Comparison of ENCODE assay signal across 10 cellular contexts in the genomic region with DNA sequence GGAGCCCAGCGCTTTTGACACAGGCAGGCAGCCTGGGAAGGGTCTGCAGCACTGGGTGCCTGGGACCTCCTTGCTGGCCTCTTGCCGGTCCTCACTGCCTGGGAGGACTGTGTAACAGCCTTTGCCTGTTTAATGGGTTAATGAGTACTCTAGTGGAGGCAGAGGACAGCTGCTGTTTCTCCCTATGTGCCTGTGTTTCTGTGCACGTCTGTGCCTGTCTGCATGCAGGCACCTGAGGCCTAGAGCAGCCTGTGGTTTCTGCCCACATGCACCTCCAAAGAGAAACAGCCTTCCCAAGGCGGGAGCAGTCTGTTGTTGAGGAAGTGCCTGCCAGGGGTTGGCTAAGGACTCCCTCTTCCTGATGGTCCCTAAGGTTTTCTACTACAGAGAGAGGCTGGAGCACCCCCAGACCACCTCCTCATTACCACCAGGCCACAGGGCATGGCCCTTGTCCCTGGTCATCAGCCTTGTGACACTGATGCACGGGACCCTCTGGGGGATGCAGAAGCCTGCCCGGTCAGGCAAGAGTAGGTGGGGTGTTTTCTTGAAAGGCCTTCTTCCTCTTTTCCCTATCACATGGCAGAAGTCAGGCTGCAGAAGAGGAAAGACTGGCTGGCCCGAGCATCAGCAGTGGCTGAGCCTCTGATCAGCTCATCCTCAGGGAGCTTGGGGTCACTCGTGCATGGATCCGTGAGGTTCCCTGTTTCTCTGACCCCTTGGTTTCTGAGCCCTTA. TPM values are rescaled to one million over a fixed set of nuclear protein-coding genes. Genes with fewer than 3 reads are reported as not detected.
DNase-seq lines count a peak whose midpoint lies in the region; ATAC-seq, FAIRE-seq and TF ChIP-seq lines count a peak whose summit lies in the region.
"Had no signal": no experiment of that assay in that cellular context is flagged by ENCODE, and none has a peak within 500 bp of the region (broad histone marks: within the 10 kb centered on the region; RNA-seq: fewer than 3 reads in every experiment).

No MANE protein-coding gene starts in this region.

- H3K4me3 ChIP-seq in NB4 (ENCODE audit: low read depth, low read length) (no peak overlapping the region), GM12878 (no peak overlapping the region), skeletal muscle tissue (ENCODE audit: low read length in 3 of 3) (no peak overlapping the region), H7 (ENCODE audit: insufficient read depth, low read depth, low read length) (no peak overlapping the region)

- in situ Hi-C loops in GM12878 (cut with MboI): no loop called here

- H3K9me3 ChIP-seq in GM12878 (replicated peaks; ENCODE audit: control insufficient read depth, insufficient read depth, low read length) (no peaks in the 10 kb centered on the region), skeletal muscle tissue (ENCODE audit: control insufficient read depth in 3 of 3, low read length in 3 of 3) (no peaks in the 10 kb centered on the region)

- no peaks in the 10 kb centered on the region for H4K20me1 ChIP-seq in GM12878 (ENCODE audit: control insufficient read depth, insufficient read depth)

- TF ChIP-seq EP300 in GM12878 (IDR thresholded peaks at IDR 0.05; ENCODE audit: borderline replicate concordance in 1 of 2, control insufficient read depth in 1 of 2, low read depth in 2 of 2, low read length in 2 of 2): no peak

- H3K27me3 ChIP-seq in GM12878 (replicated peaks in 1 of 2; ENCODE audit: control insufficient read depth in 2 of 2, insufficient read depth in 2 of 2, low read length in 1 of 2) (no peaks in the 10 kb centered on the region), skeletal muscle tissue (ENCODE audit: control insufficient read depth in 3 of 3, insufficient read depth in 3 of 3, low read length in 3 of 3) (no peaks in the 10 kb centered on the region), H7 (ENCODE audit: control insufficient read depth, insufficient read depth, low read length) (no peaks in the 10 kb centered on the region)

- CTCF ChIA-PET in GM10248 (lab: Yijun Ruan, JAX): interaction anchor here (1.8 to 20.2 kb wide), 3 partner anchors 8 to 16 kb away, joined by 5 to 155 read pairs (median 6); a partner anchor contains a TSS
- CTCF ChIA-PET in GM12878 (lab: Yijun Ruan, JAX): interaction anchor here (1.0 kb wide), 1 partner anchor 365 kb away, joined by 4 read pairs; no protein-coding TSS in a partner anchor

- no peaks in the 10 kb centered on the region for H3K79me2 ChIP-seq in GM12878 (ENCODE audit: control insufficient read depth, insufficient read depth, low read length)

- BruUV-seq in GM12878 (replicated peaks; lab: Mats Ljungman, UMichigan): no TSS peak

- H3K27ac ChIP-seq in GM12878 (ENCODE audit: control insufficient read depth, insufficient read depth) (no peak overlapping the region), skeletal muscle tissue (ENCODE audit: low read depth, low read length) (peak overlapping the region; percentile 3)

- intact Hi-C loops in GM12878 (cut with micrococcal nuclease; ENCODE audit: unreplicated experiment): no loop called here

- SMC1A ChIA-PET in GM12878 (lab: Charles Lee; ENCODE audit: uncharacterized antibody, unreplicated experiment): interaction anchor here (0.9 to 2.4 kb wide), 3 partner anchors 40 to 364 kb away, joined by 3 to 8 read pairs (median 8); no protein-coding TSS in a partner anchor

- POLR2A ChIA-PET in GM10248 (lab: Yijun Ruan, JAX) (no interaction called here), GM12878 (lab: Charles Lee) (interaction anchor here (1.3 kb wide), 1 partner anchor 43 kb away, joined by 3 read pairs; no protein-coding TSS in a partner anchor)

- no peak overlapping the region for H3K9ac ChIP-seq in GM12878 (ENCODE audit: control insufficient read depth, insufficient read depth, low read length)
- no peak overlapping the region for H3K9ac ChIP-seq in skeletal muscle tissue (ENCODE audit: low read depth in 1 of 3, low read length in 3 of 3)

- H3K4me2 ChIP-seq in GM12878 (ENCODE audit: control insufficient read depth, insufficient read depth): no peak overlapping the region

- FAIRE-seq in GM12878 (lab: Jason Lieb, UNC): peak; percentile 68

- no peak for TF ChIP-seq RAD21 in GM12878 (IDR thresholded peaks at IDR 0.05; ENCODE audit: insufficient read depth, low read depth, low read length)

- TF ChIP-seq CTCF in GM10248 (IDR thresholded peaks at IDR 0.05; ENCODE audit: control extremely low read depth, extremely low read depth, low read depth, missing control alignments) (no peak), NB4 (IDR thresholded peaks at IDR 0.05; ENCODE audit: low read depth, low read length) (no peak), GM12878 (IDR thresholded peaks at IDR 0.05 in 2 of 3, conservative IDR thresholded peaks at IDR 0.05 in 1 of 3; ENCODE audit: control insufficient read depth in 2 of 3, extremely low read depth in 1 of 3, insufficient read depth in 1 of 3, low read depth in 3 of 3, low read length in 3 of 3) (no peak)

- H3K4me1 ChIP-seq in GM12878 (ENCODE audit: control insufficient read depth, insufficient read depth, low read length) (peaks cover 7% of the 10 kb centered on the region), skeletal muscle tissue (ENCODE audit: control insufficient read depth in 3 of 3, insufficient read depth in 3 of 3, low read length in 3 of 3) (no peaks in the 10 kb centered on the region)

- RAD21 ChIA-PET in GM12878 (lab: Charles Lee; ENCODE audit: unreplicated experiment): interaction anchor here (0.8 kb wide), 1 partner anchor 39 kb away, joined by 3 read pairs; no protein-coding TSS in a partner anchor

- no peak for TF ChIP-seq POLR2A in NB4 (IDR thresholded peaks at IDR 0.05; ENCODE audit: extremely low read depth, insufficient read length)
- TF ChIP-seq POLR2A in GM12878 (IDR thresholded peaks at IDR 0.05; ENCODE audit: low read depth, low read length): no peak

- DNase-seq in GM10248 (ENCODE audit: extremely low spot score) (peak; percentile 42), NB4 (ENCODE audit: low read depth) (peak; percentile 59), GM12878 (ENCODE audit: low read depth, low spot score) (no peak), H7 (no peak), iPS-NIHi11 (ENCODE audit: low spot score) (no peak), NCI-H1436 treated with DMSO at 0.1 percent for 48 hours (lab: John Stamatoyannopoulos, UW) (no peak)
- DNase-seq: activated naive CD4-positive, alpha-beta T cell treated with anti-CD3 and anti-CD28 coated beads, Interleukin-2, amount 50 U/mL, for 16 hours; naive thymus-derived CD8-positive, alpha-beta T cell; NCI-H526 treated with DMSO at 0.1 percent for 48 hours had no signal

- H3K36me3 ChIP-seq in GM12878 (ENCODE audit: control insufficient read depth in 2 of 2, insufficient read depth in 2 of 2, low read length in 1 of 2) (no peaks in the 10 kb centered on the region), skeletal muscle tissue (ENCODE audit: control insufficient read depth in 3 of 3, insufficient read depth in 3 of 3, low read length in 3 of 3) (no peaks in the 10 kb centered on the region), H7 (replicated peaks; ENCODE audit: control insufficient read depth, insufficient read depth, low read length) (peaks cover 2% of the 10 kb centered on the region)

- peak; percentile 57 for ATAC-seq in GM12878
- ATAC-seq: naive thymus-derived CD8-positive, alpha-beta T cell had no signal

- WGBS in GM12878 (ENCODE audit: insufficient coverage, insufficient replicate concordance, low lambda C conversion rate, missing lambda C conversion rate): 38% methylated on average over 9 of the region's 9 CpGs

- H2AFZ ChIP-seq in GM12878 (ENCODE audit: control insufficient read depth, low read depth, low read length): no peak overlapping the region

TF ChIP-seq in GM12878, 131 proteins besides CTCF, POLR2A, EP300 and RAD21 (continues in another document):
- no peak for TF ChIP-seq EGR1 (IDR thresholded peaks at IDR 0.05; ENCODE audit: borderline replicate concordance in 1 of 2, low read depth in 2 of 2, low read length in 2 of 2)
- TF ChIP-seq, protein P1, sequence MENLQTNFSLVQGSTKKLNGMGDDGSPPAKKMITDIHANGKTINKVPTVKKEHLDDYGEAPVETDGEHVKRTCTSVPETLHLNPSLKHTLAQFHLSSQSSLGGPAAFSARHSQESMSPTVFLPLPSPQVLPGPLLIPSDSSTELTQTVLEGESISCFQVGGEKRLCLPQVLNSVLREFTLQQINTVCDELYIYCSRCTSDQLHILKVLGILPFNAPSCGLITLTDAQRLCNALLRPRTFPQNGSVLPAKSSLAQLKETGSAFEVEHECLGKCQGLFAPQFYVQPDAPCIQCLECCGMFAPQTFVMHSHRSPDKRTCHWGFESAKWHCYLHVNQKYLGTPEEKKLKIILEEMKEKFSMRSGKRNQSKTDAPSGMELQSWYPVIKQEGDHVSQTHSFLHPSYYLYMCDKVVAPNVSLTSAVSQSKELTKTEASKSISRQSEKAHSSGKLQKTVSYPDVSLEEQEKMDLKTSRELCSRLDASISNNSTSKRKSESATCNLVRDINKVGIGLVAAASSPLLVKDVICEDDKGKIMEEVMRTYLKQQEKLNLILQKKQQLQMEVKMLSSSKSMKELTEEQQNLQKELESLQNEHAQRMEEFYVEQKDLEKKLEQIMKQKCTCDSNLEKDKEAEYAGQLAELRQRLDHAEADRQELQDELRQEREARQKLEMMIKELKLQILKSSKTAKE (IDR thresholded peaks at IDR 0.05; ENCODE audit: low read depth, poor library complexity, severe bottlenecking): no peak
- TF ChIP-seq MTA3 (IDR thresholded peaks at IDR 0.05; ENCODE audit: borderline replicate concordance, low read length): no peak

RNA-seq across cellular contexts. Expression of a gene that starts 14.3 kb away (rescaled TPM):
- 6.6 and 7.2 TPM in 2 replicates for total RNA-seq in GM12878 (2013; cell fraction: nucleolus; rRNA removed)
- total RNA-seq in GM12878 (2014; rRNA removed) (1.5 and 1.8 TPM in 2 replicates), GM12878 (2014; rRNA removed; fragmentation: Illumina TruSeq; extraction: Trizol) (1.5 and 1.6 TPM in 2 replicates), GM12878 (2021) (3.2 and 3.6 TPM in 2 replicates), skeletal muscle tissue (1.0 TPM)
- 1.1 TPM for polyA plus RNA-seq in GM12878 (2011; ENCODE audit: low read depth)
- polyA plus RNA-seq in GM12878 (2011; rRNA removed) (1.5 and 2.8 TPM in 2 replicates), GM12878 (2014; fragmentation: Illumina TruSeq; extraction: Trizol) (3.1 and 3.2 TPM in 2 replicates), GM12878 (2014; fragmentation: Nextera tagmentation; extraction: Ambion mirVana) (1 to 10 TPM; 2.1 to 2.5 TPM), GM12878 (2014; rRNA removed) (1.8 and 2.0 TPM in 2 replicates), GM12878 (2016; fragmentation: Nextera tagmentation; extraction: Ambion mirVana) (1 to 10 TPM; 3.1 to 4.0 TPM)
- 3.7 and 4.2 TPM in 2 replicates for polyA plus RNA-seq in GM12878 (2011; cell fraction: cytosol; rRNA removed)
- polyA plus RNA-seq in GM12878 (2011; cell fraction: nucleus; rRNA removed): 3.5 and 4.4 TPM in 2 replicates
- 1.6 TPM in 2 replicates for polyA plus RNA-seq in GM12878 (2012)
- 3.8 and 4.7 TPM in 2 replicates for polyA minus RNA-seq in GM12878 (2011; rRNA and poly(A)+ RNA removed)
- polyA minus RNA-seq in GM12878 (2011; cell fraction: cytosol; rRNA and poly(A)+ RNA removed): 1.1 and 3.2 TPM in 2 replicates
- 2.8 and 4.5 TPM in 2 replicates for polyA minus RNA-seq in GM12878 (2011; cell fraction: nucleus; rRNA and poly(A)+ RNA removed)
- total RNA-seq in H7 (2014; rRNA removed; shearing (Covaris generic)): 5.2 and 6.9 TPM in 2 replicates

Comparison
In these comparisons a context has a peak if more than half of its experiments do, and no peak if none do; other contexts are left out.
1. DNase-seq: peak in GM10248 (single experiment) and NB4 (single experiment); none in GM12878 (single experiment), H7 (single experiment), iPS-NIHi11 (single experiment) and NCI-H1436 treated with DMSO at 0.1 percent for 48 hours (single experiment).